Comparison of ENCODE assay signal across 24 cellular contexts in genomic region chr14:59243174-59243573, GRCh38.
"Had no signal": no experiment of that assay in that cellular context is flagged by ENCODE, and none has a peak within 500 bp of the region (broad histone marks: within the 10 kb centered on the region; RNA-seq: fewer than 3 reads in every experiment).

No MANE protein-coding gene starts in this region.

- DNase-seq: dermis blood vessel endothelial cell; effector memory CD4-positive, alpha-beta T cell; foreskin fibroblast; gastrocnemius medialis; head of caudate nucleus; left colon; mesendoderm; midbrain; naive thymus-derived CD4-positive, alpha-beta T cell; nucleus accumbens; ovary; psoas muscle; right cardiac atrium; spleen; stimulated activated CD4-positive, alpha-beta T cell treated with anti-CD3 and anti-CD28 coated beads, Interleukin-4, amount 100 ng/mL, for 4 hours; stimulated activated naive B cell treated with anti-CD40 and anti-IgM and Interleukin-4, amounts not matched to agents 10 μg/mL and 1 μg/mL and 100 μg/mL, for 72 hours had no signal

- H3K27me3 ChIP-seq: gastrocnemius medialis, ovary, spleen, tibial nerve had no signal

- ATAC-seq: gastrocnemius medialis; left colon; naive thymus-derived CD4-positive, alpha-beta T cell; psoas muscle; right cardiac atrium; stimulated activated naive B cell treated with anti-CD40 and anti-IgM and Interleukin-4, amounts not matched to agents 10 μg/mL and 1 μg/mL and 100 μg/mL, for 72 hours had no signal

- H3K4me3 ChIP-seq: coronary artery, gastrocnemius medialis, ovary, psoas muscle, skin epidermis, spleen, thoracic aorta, tibial nerve had no signal

- FAIRE-seq: endometrium, islet of Langerhans had no signal

- H3K27ac ChIP-seq: coronary artery, gastrocnemius medialis, ovary, psoas muscle, skin epidermis, spleen, thoracic aorta, tibial nerve had no signal

- H3K4me3 Mint-ChIP-seq: naive thymus-derived CD4-positive, alpha-beta T cell; nephron; stimulated activated naive B cell treated with anti-CD40 and anti-IgM and Interleukin-4, amounts not matched to agents 10 μg/mL and 1 μg/mL and 100 μg/mL, for 72 hours; stimulated activated naive CD8-positive, alpha-beta T cell treated with anti-CD3 and anti-CD28 coated beads, Interleukin-15, Interleukin-2, amounts not matched to agents 100 ng/mL and 50 ng/mL, for 24 hours had no signal

- H3K9me3 ChIP-seq: gastrocnemius medialis, ovary, psoas muscle, spleen, thoracic aorta, tibial nerve had no signal

- H3K27me3 Mint-ChIP-seq: naive thymus-derived CD4-positive, alpha-beta T cell; stimulated activated naive B cell treated with anti-CD40 and anti-IgM and Interleukin-4, amounts not matched to agents 10 μg/mL and 1 μg/mL and 100 μg/mL, for 72 hours; stimulated activated naive CD8-positive, alpha-beta T cell treated with anti-CD3 and anti-CD28 coated beads, Interleukin-15, Interleukin-2, amounts not matched to agents 100 ng/mL and 50 ng/mL, for 24 hours had no signal

- H3K27ac Mint-ChIP-seq: naive thymus-derived CD4-positive, alpha-beta T cell; stimulated activated naive B cell treated with anti-CD40 and anti-IgM and Interleukin-4, amounts not matched to agents 10 μg/mL and 1 μg/mL and 100 μg/mL, for 72 hours; stimulated activated naive CD8-positive, alpha-beta T cell treated with anti-CD3 and anti-CD28 coated beads, Interleukin-15, Interleukin-2, amounts not matched to agents 100 ng/mL and 50 ng/mL, for 24 hours had no signal

- H3K36me3 ChIP-seq: gastrocnemius medialis, ovary, spleen, thoracic aorta, tibial nerve had no signal

- H3K9me3 Mint-ChIP-seq: stimulated activated naive CD8-positive, alpha-beta T cell treated with anti-CD3 and anti-CD28 coated beads, Interleukin-15, Interleukin-2, amounts not matched to agents 100 ng/mL and 50 ng/mL, for 24 hours had no signal
